In genomic region chr6:26401389-26401986, GRCh38 we compare ENCODE assay signal across 8 cellular contexts. TPM values are rescaled to one million over a fixed set of nuclear protein-coding genes. Genes with fewer than 3 reads are reported as not detected.
A peak's percentile ranks its signal among the peaks of the same experiment; 100 is the strongest.
DNase-seq lines count a peak whose midpoint lies in the region; ATAC-seq and TF ChIP-seq lines count a peak whose summit lies in the region.

No MANE protein-coding gene starts in this region.

- peak overlapping the region; percentile 82 for H3K4me3 ChIP-seq in OCI-LY7 (ENCODE audit: low read depth, low read length, poor library complexity, severe bottlenecking)
- H3K4me3 ChIP-seq in epithelial cell of proximal tubule (ENCODE audit: low read depth, low read length), result peak overlapping the region; percentile 61
- peak overlapping the region; percentile 40 to 53 for H3K4me3 ChIP-seq in prostate gland

- POLR2A ChIA-PET in OCI-LY7 (lab: Charles Lee), result interaction anchor here (0.7 to 1.0 kb wide), 2 partner anchors 9 to 129 kb away, joined by 3 to 5 read pairs; a partner anchor contains a TSS

- intact Hi-C loops in OCI-LY7 (cut with micrococcal nuclease; ENCODE audit: unreplicated experiment), result no loop called here
- intact Hi-C loops in prostate gland (cut with DNase I), result no loop called here

- no peaks in the 10 kb centered on the region for H4K20me1 ChIP-seq in OCI-LY7 (ENCODE audit: insufficient read depth, low read length)

- WGBS in prostate gland, result 34% methylated on average over 7 of the region's 7 CpGs

- peak; percentile 23 for DNase-seq in OCI-LY7 (ENCODE audit: low spot score)
- no peak for DNase-seq in epithelial cell of proximal tubule (ENCODE audit: low read depth)
- no peak for DNase-seq in prostate gland (ENCODE audit: low spot score)
- no peak for DNase-seq in 8988T
- DNase-seq in GM19238 (ENCODE audit: insufficient read length, low spot score), result no peak

- H3K9me3 ChIP-seq in OCI-LY7 (ENCODE audit: low read length) (no peaks in the 10 kb centered on the region), prostate gland (no peaks in the 10 kb centered on the region)

- ATAC-seq in GM18519 (IDR thresholded peaks at IDR 0.05; ENCODE audit: low FRiP score, unreplicated experiment), result peak; percentile 5
- no peak for ATAC-seq in HG03135 (IDR thresholded peaks at IDR 0.05; ENCODE audit: unreplicated experiment)
- no peak for ATAC-seq in HG03025 (IDR thresholded peaks at IDR 0.05; ENCODE audit: low FRiP score, unreplicated experiment)

- peak overlapping the region; percentile 84 for H3K4me2 ChIP-seq in OCI-LY7 (ENCODE audit: low read length)

- H3K4me1 ChIP-seq in OCI-LY7 (ENCODE audit: insufficient read depth, low read length, poor library complexity, severe bottlenecking) (peaks cover 50% of the 10 kb centered on the region), prostate gland (replicated peaks) (no peaks in the 10 kb centered on the region)

- no peaks in the 10 kb centered on the region for H3K27me3 ChIP-seq in prostate gland (replicated peaks; ENCODE audit: insufficient read depth)

- peak overlapping the region; percentile 64 for H3K27ac ChIP-seq in OCI-LY7 (ENCODE audit: low read depth, low read length, poor library complexity, severe bottlenecking)
- H3K27ac ChIP-seq in prostate gland, result peak overlapping the region; percentile 82 to 92

- TF ChIP-seq CTCF in OCI-LY7 (conservative IDR thresholded peaks at IDR 0.05; ENCODE audit: low read length) (no peak), epithelial cell of proximal tubule (conservative IDR thresholded peaks at IDR 0.05; ENCODE audit: low read depth, low read length) (no peak), prostate gland (IDR thresholded peaks at IDR 0.05) (no peak)

- no peaks in the 10 kb centered on the region for H3K9me2 ChIP-seq in OCI-LY7 (ENCODE audit: insufficient read depth, low read length)

- TF ChIP-seq POLR2A in prostate gland (IDR thresholded peaks at IDR 0.05), result no peak

- peak overlapping the region; percentile 89 for H2AFZ ChIP-seq in OCI-LY7 (ENCODE audit: low read length)

- no TSS peak for BruUV-seq in OCI-LY7 (replicated peaks; lab: Mats Ljungman, UMichigan)

- H3K79me2 ChIP-seq in OCI-LY7 (ENCODE audit: insufficient read depth, low read depth, low read length), result peaks cover 25% of the 10 kb centered on the region; the same call in 1 of the 2 replicates

- H3K36me3 ChIP-seq in OCI-LY7 (ENCODE audit: insufficient read depth, low read length) (peaks cover 12% of the 10 kb centered on the region), prostate gland (no peaks in the 10 kb centered on the region)

- CTCF ChIA-PET in OCI-LY7 (lab: Charles Lee; ENCODE audit: unreplicated experiment), result no interaction called here

RNA-seq across cellular contexts. Expression of gene BTN3A1, which starts 0.6 kb away (rescaled TPM):
- total RNA-seq in OCI-LY7 (2014; rRNA removed; shearing (Covaris generic)), result 33.4 and 34.6 TPM in 2 replicates
- total RNA-seq in OCI-LY7 (2022) (33.3 and 46.5 TPM in 2 replicates), epithelial cell of proximal tubule (5.4 and 7.2 TPM in 2 replicates), prostate gland (10 to 100 TPM; 15.6 to 15.9 TPM)

RNA-seq across cellular contexts. Expression of gene BTN2A2, which starts 18.6 kb away (rescaled TPM):
- total RNA-seq in OCI-LY7 (2014; rRNA removed; shearing (Covaris generic)), result 42.0 and 45.1 TPM in 2 replicates
- total RNA-seq in OCI-LY7 (2022) (35.0 and 44.8 TPM in 2 replicates), epithelial cell of proximal tubule (7.1 and 12.1 TPM in 2 replicates), prostate gland (10 to 100 TPM in 1 of 2 donors, 1 to 10 TPM in 1; 8.7 to 19.8 TPM)

RNA-seq across cellular contexts. Expression of gene BTN3A2, which starts 36.5 kb away (rescaled TPM):
- total RNA-seq in OCI-LY7 (2014; rRNA removed; shearing (Covaris generic)), result 47.9 and 54.5 TPM in 2 replicates
- total RNA-seq in OCI-LY7 (2022), result 70.8 and 95.7 TPM in 2 replicates
- 14.3 and 15.0 TPM in 2 replicates for total RNA-seq in epithelial cell of proximal tubule
- 10 to 100 TPM; 15.9 to 35.9 TPM for total RNA-seq in prostate gland

RNA-seq across cellular contexts. Expression of gene BTN3A3, which starts 38.8 kb away (rescaled TPM):
- total RNA-seq in OCI-LY7 (2014; rRNA removed; shearing (Covaris generic)), result 17.4 and 20.5 TPM in 2 replicates
- total RNA-seq in OCI-LY7 (2022) (22.1 and 26.9 TPM in 2 replicates), epithelial cell of proximal tubule (0.86 and 1.1 TPM in 2 replicates), prostate gland (10 to 100 TPM; 12.2 to 12.4 TPM)

RNA-seq across cellular contexts. Expression of gene BTN2A1, which starts 56.3 kb away (rescaled TPM):
- 15.4 and 22.8 TPM in 2 replicates for total RNA-seq in OCI-LY7 (2014; rRNA removed; shearing (Covaris generic))
- total RNA-seq in OCI-LY7 (2022), result 23.4 and 23.5 TPM in 2 replicates
- 6.0 and 6.1 TPM in 2 replicates for total RNA-seq in epithelial cell of proximal tubule
- total RNA-seq in prostate gland, result 10 to 100 TPM; 11.5 to 24.1 TPM
